Comparison of ENCODE assay signal across 8 cellular contexts in genomic region chr1:66752000-66752592, GRCh38. TPM values are rescaled to one million over a fixed set of nuclear protein-coding genes. Genes with fewer than 3 reads are reported as not detected.
DNase-seq lines count a peak whose midpoint lies in the region; ATAC-seq and TF ChIP-seq lines count a peak whose summit lies in the region.

DYNLT5 (plus strand) TSS chr1:66752459; CDS start chr1:66754659, 2,200 bp downstream.

- H3K4me3 ChIP-seq in AG10803 (ENCODE audit: low read length) (peak within 1 kb of the TSS; percentile 59), HFF-Myc (replicated peaks; ENCODE audit: low read depth, low read length) (peak within 1 kb of the TSS; percentile 29), heart left ventricle (peak within 1 kb of the TSS in 11 of 12 donors; percentile 35 to 68 (median 59))

- WGBS in heart left ventricle, 4 donors = 4 to 6% (median 5%) methylated on average over 19 to 35 of the region's 35 CpGs

- H3K9me3 Mint-ChIP-seq in activated naive CD8-positive, alpha-beta T cell treated with anti-CD3 and anti-CD28 coated beads, Interleukin-2, amount 10 ng/mL, durations not matched to agents 7 days and 5 days = no peaks in the 10 kb centered on the region
- H3K9me3 Mint-ChIP-seq in osteocyte (ENCODE audit: unreplicated experiment) = no peaks in the 10 kb centered on the region

- peaks cover 18% of the 10 kb centered on the region for H3K4me1 Mint-ChIP-seq in activated naive CD8-positive, alpha-beta T cell treated with anti-CD3 and anti-CD28 coated beads, Interleukin-2, amount 10 ng/mL, durations not matched to agents 7 days and 5 days
- peaks cover 31% of the 10 kb centered on the region for H3K4me1 Mint-ChIP-seq in osteocyte (ENCODE audit: unreplicated experiment)

- H3K36me3 Mint-ChIP-seq in activated naive CD8-positive, alpha-beta T cell treated with anti-CD3 and anti-CD28 coated beads, Interleukin-2, amount 10 ng/mL, durations not matched to agents 7 days and 5 days = peaks cover 3% of the 10 kb centered on the region
- H3K36me3 Mint-ChIP-seq in osteocyte (ENCODE audit: unreplicated experiment) = no peaks in the 10 kb centered on the region

- H3K9me3 ChIP-seq in heart left ventricle = no peaks in the 10 kb centered on the region

- DNase-seq in AG10803 (ENCODE audit: low read depth) (peak; percentile 64), HFF-Myc (ENCODE audit: extremely low read depth, low read depth) (no peak), heart left ventricle (peak; percentile 70 to 87 (median 72)), osteocyte (ENCODE audit: extremely low spot score, unreplicated experiment) (peak; percentile 86), NCI-H2196 treated with DMSO at 0.1 percent for 48 hours (lab: John Stamatoyannopoulos, UW; ENCODE audit: unreplicated experiment) (no peak)
- DNase-seq in activated naive CD8-positive, alpha-beta T cell treated with anti-CD3 and anti-CD28 coated beads, Interleukin-2, amount 10 ng/mL, durations not matched to agents 7 days and 5 days = peak; percentile 39

- no peaks in the 10 kb centered on the region for H3K36me3 ChIP-seq in heart left ventricle

- H3K27ac ChIP-seq in heart left ventricle = peak within 1 kb of the TSS; percentile 29 to 83 (median 76)

- ATAC-seq in activated naive CD8-positive, alpha-beta T cell treated with anti-CD3 and anti-CD28 coated beads, Interleukin-2, amount 10 ng/mL, durations not matched to agents 7 days and 5 days (ENCODE audit: low read depth) = no peak
- peak; percentile 86 to 97 (median 96) for ATAC-seq in heart left ventricle
- no peak for ATAC-seq in GM18870 (IDR thresholded peaks at IDR 0.05; ENCODE audit: unreplicated experiment)
- ATAC-seq in GM21737 (IDR thresholded peaks at IDR 0.05; ENCODE audit: unreplicated experiment) = no peak

- peak; percentile 45 for TF ChIP-seq CTCF in AG10803 (conservative IDR thresholded peaks at IDR 0.05; ENCODE audit: low read length)
- no peak for TF ChIP-seq CTCF in HFF-Myc (IDR thresholded peaks at IDR 0.05; ENCODE audit: low read depth, low read length, missing control alignments)
- TF ChIP-seq CTCF in heart left ventricle (IDR thresholded peaks at IDR 0.05) = peak in 8 of 12 donors; percentile 10 to 50 (median 32)
- TF ChIP-seq CTCF in osteocyte (IDR thresholded peaks at IDR 0.05) = no peak

- intact Hi-C loops in heart left ventricle (cut with DNase I) = loop anchor here in 2 of 10 donors (1.0 to 10.0 kb wide), 2 partner anchors 23 to 303 kb away; partner anchors contain the start of gene SLC35D1 (in 1 of the 2)

- peaks cover 0 to 21% (median 9%) of the 10 kb centered on the region in 12 donors for H3K4me1 ChIP-seq in heart left ventricle

- peak within 1 kb of the TSS; percentile 52 for H3K27ac Mint-ChIP-seq in activated naive CD8-positive, alpha-beta T cell treated with anti-CD3 and anti-CD28 coated beads, Interleukin-2, amount 10 ng/mL, durations not matched to agents 7 days and 5 days
- H3K27ac Mint-ChIP-seq in osteocyte (ENCODE audit: unreplicated experiment) = peak within 1 kb of the TSS; percentile 29

- POLR2A ChIA-PET in activated naive CD8-positive, alpha-beta T cell treated with anti-CD3 and anti-CD28 coated beads, Interleukin-2, amount 10 ng/mL, durations not matched to agents 7 days and 5 days (lab: Charles Lee) = no interaction called here

- H3K27me3 Mint-ChIP-seq in activated naive CD8-positive, alpha-beta T cell treated with anti-CD3 and anti-CD28 coated beads, Interleukin-2, amount 10 ng/mL, durations not matched to agents 7 days and 5 days = peaks cover 72% of the 10 kb centered on the region
- no peaks in the 10 kb centered on the region for H3K27me3 Mint-ChIP-seq in osteocyte (ENCODE audit: unreplicated experiment)

- peaks cover 0 to 10% (median 0%) of the 10 kb centered on the region in 9 donors for H3K27me3 ChIP-seq in heart left ventricle

- TF ChIP-seq POLR2A in heart left ventricle (IDR thresholded peaks at IDR 0.05) = peak in 1 of 2 donors; percentile 12

- peak within 1 kb of the TSS; percentile 64 for H3K4me3 Mint-ChIP-seq in activated naive CD8-positive, alpha-beta T cell treated with anti-CD3 and anti-CD28 coated beads, Interleukin-2, amount 10 ng/mL, durations not matched to agents 7 days and 5 days
- H3K4me3 Mint-ChIP-seq in osteocyte (ENCODE audit: unreplicated experiment) = peak within 1 kb of the TSS; percentile 53

RNA-seq across cellular contexts. Expression of gene DYNLT5, which starts in this region (rescaled TPM):
- total RNA-seq in activated naive CD8-positive, alpha-beta T cell treated with anti-CD3 and anti-CD28 coated beads, Interleukin-2, amount 10 ng/mL, durations not matched to agents 7 days and 5 days = not detected
- total RNA-seq in heart left ventricle (1 to 10 TPM in 6 of 9 donors, under 1 TPM in 3; 0.48 to 7.3 (median 1.8) TPM), osteocyte (0.18 and 0.35 TPM in 2 replicates)
- 1 to 10 TPM; 1.7 to 3.1 TPM for polyA plus RNA-seq in heart left ventricle

Comparison
In these comparisons a context has a peak if more than half of its experiments do, and no peak if none do; other contexts are left out.
1. Peak in DNase-seq in activated naive CD8-positive, alpha-beta T cell treated with anti-CD3 and anti-CD28 coated beads, Interleukin-2, amount 10 ng/mL, durations not matched to agents 7 days and 5 days; RNA of the gene not detected or under 1 TPM.
2. Peak in DNase-seq in osteocyte; RNA of the gene not detected or under 1 TPM.
3. DNase-seq: peak in AG10803 (single experiment) and heart left ventricle (5 of 5); none in HFF-Myc (single experiment) and NCI-H2196 treated with DMSO at 0.1 percent for 48 hours (single experiment).
4. CTCF ChIP-seq: peak in AG10803 (single experiment) and heart left ventricle (8 of 12); none in HFF-Myc (single experiment) and osteocyte (single experiment).
5. ATAC-seq: peak in heart left ventricle (4 of 4); none in activated naive CD8-positive, alpha-beta T cell treated with anti-CD3 and anti-CD28 coated beads, Interleukin-2, amount 10 ng/mL, durations not matched to agents 7 days and 5 days (single experiment), GM18870 (single experiment) and GM21737 (single experiment).
6. Peak in every context shown above with its lines, with median percentiles within 50 percentile points of each other: H3K4me3 ChIP-seq.